Comparison of ENCODE assay signal across 8 cellular contexts in genomic region chr2:62293490-62294212, GRCh38.
DNase-seq lines count a peak whose midpoint lies in the region; ATAC-seq, FAIRE-seq and TF ChIP-seq lines count a peak whose summit lies in the region.

No MANE protein-coding gene starts in this region.

- no peak for TF ChIP-seq POLR2A in GM12891 (IDR thresholded peaks at IDR 0.05; ENCODE audit: low read depth, low read length)

- H2AFZ ChIP-seq in hepatocyte, result peak overlapping the region; percentile 26

- H3K79me2 ChIP-seq in hepatocyte, result no peaks in the 10 kb centered on the region

- no peaks in the 10 kb centered on the region for H3K27me3 ChIP-seq in hepatocyte
- no peaks in the 10 kb centered on the region for H3K27me3 ChIP-seq in skeletal muscle tissue (ENCODE audit: control insufficient read depth in 3 of 3, insufficient read depth in 3 of 3, low read length in 3 of 3)

- no peaks in the 10 kb centered on the region for H3K9me2 ChIP-seq in hepatocyte (replicated peaks; ENCODE audit: insufficient read depth)

- peaks cover 19% of the 10 kb centered on the region for H3K4me1 ChIP-seq in hepatocyte (ENCODE audit: insufficient read depth)
- peaks cover 25 to 29% (median 27%) of the 10 kb centered on the region in 3 donors for H3K4me1 ChIP-seq in skeletal muscle tissue (ENCODE audit: control insufficient read depth in 3 of 3, insufficient read depth in 3 of 3, low read length in 3 of 3)

- H3K36me3 ChIP-seq in hepatocyte (replicated peaks; ENCODE audit: insufficient read depth, low read depth) (no peaks in the 10 kb centered on the region), skeletal muscle tissue (ENCODE audit: control insufficient read depth in 3 of 3, insufficient read depth in 3 of 3, low read length in 3 of 3) (no peaks in the 10 kb centered on the region)

- peak overlapping the region; percentile 3 for H3K4me2 ChIP-seq in hepatocyte

- no peak for TF ChIP-seq CTCF in hepatocyte (IDR thresholded peaks at IDR 0.05; ENCODE audit: poor library complexity)

- H3K27ac ChIP-seq in hepatocyte, result no peak overlapping the region
- peak overlapping the region; percentile 62 for H3K27ac ChIP-seq in skeletal muscle tissue (ENCODE audit: low read depth, low read length)

- no peaks in the 10 kb centered on the region for H4K20me1 ChIP-seq in hepatocyte (ENCODE audit: insufficient read depth, poor library complexity, severe bottlenecking)

- peak; percentile 76 for FAIRE-seq in GM12891 (lab: Jason Lieb, UNC)

- H3K9me3 ChIP-seq in hepatocyte (ENCODE audit: low read depth), result no peaks in the 10 kb centered on the region
- no peaks in the 10 kb centered on the region for H3K9me3 ChIP-seq in skeletal muscle tissue (ENCODE audit: control insufficient read depth in 3 of 3, low read length in 3 of 3)

- 43% methylated on average over 18 of the region's 18 CpGs for WGBS in hepatocyte (ENCODE audit: low lambda C conversion rate, missing lambda C conversion rate)

- peak overlapping the region; percentile 71 to 74 (median 74) for H3K9ac ChIP-seq in skeletal muscle tissue (ENCODE audit: low read depth in 1 of 3, low read length in 3 of 3)

- peak; percentile 65 for ATAC-seq in HG03342 (IDR thresholded peaks at IDR 0.05; ENCODE audit: unreplicated experiment)
- ATAC-seq in HG03045 (IDR thresholded peaks at IDR 0.05; ENCODE audit: unreplicated experiment), result no peak
- no peak for ATAC-seq in GM19397 (IDR thresholded peaks at IDR 0.05; ENCODE audit: unreplicated experiment)

- no peak overlapping the region for H3K4me3 ChIP-seq in hepatocyte
- H3K4me3 ChIP-seq in skeletal muscle tissue (ENCODE audit: low read length in 3 of 3), result peak overlapping the region; percentile 41 to 54 (median 46)

- DNase-seq in GM12891 (ENCODE audit: insufficient read length, low spot score) (no peak), SK-N-DZ (ENCODE audit: low spot score) (peak; percentile 13), hepatocyte (ENCODE audit: low spot score) (peak; percentile 61), HCEC 1CT (no peak)

TF ChIP-seq in GM12891, 5 proteins besides CTCF, POLR2A, EP300 and RAD21:
- TF ChIP-seq POU2F2 (IDR thresholded peaks at IDR 0.05; ENCODE audit: low read depth, low read length) (no peak), POLR2AphosphoS5 (IDR thresholded peaks at IDR 0.05; ENCODE audit: low read depth, low read length) (no peak), SPI1 (IDR thresholded peaks at IDR 0.05; ENCODE audit: low read depth, low read length) (no peak), PAX5 (IDR thresholded peaks at IDR 0.05; ENCODE audit: insufficient read depth, low read length, severe bottlenecking) (no peak), TAF1 (IDR thresholded peaks at IDR 0.05; ENCODE audit: low read depth, low read length) (no peak)

Comparison
In these comparisons a context has a peak if more than half of its experiments do, and no peak if none do; other contexts are left out.
1. DNase-seq: peak in SK-N-DZ (single experiment) and hepatocyte (single experiment); none in GM12891 (single experiment) and HCEC 1CT (single experiment).